Comparison of ENCODE assay signal across 1 cellular context in the genomic region with DNA sequence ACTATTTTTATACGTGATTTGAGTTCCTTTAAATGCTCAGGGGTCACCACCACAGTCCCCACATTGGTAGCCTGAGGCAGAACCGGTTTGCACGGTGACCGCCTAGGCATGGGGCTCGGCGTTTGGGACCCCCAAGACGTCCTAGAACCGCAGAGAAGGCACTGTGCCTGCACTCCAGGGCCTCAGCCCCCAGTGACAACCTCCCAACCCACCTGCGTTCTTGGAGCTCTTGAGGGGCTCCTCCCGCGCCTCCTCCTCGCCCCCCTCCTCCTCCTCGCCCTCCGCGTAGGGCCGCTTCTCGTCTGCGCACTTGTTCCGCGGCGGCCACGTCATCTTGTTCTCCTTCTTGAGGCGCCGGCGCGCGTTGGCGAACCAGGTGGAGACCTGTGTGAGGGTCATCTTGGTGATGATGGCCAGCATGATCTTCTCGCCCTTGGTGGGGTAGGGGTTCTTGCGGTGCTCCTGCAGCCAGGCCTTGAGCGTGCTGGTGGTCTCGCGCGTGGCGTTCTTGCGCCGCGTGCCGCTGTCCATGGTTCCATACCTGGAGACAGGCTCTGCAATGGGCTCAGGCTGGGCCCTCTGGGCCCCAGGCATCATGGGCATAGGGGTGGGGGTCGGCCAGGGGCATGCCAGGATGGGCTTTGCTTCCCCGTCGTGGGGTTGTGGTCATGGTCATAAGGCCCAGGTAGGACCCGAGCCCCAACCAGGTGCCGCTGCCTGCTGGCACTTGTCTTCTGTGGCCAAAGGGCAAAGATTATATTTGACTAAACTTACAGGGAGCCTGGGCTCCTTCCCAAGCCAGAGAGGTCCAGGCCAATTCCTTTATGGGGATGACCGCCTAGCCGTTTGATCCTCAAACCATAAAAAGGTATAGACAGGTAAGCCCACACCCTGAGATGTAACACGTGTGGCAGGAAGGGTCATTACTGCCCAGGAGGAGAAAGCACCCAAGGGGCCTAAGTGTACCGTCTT.
A peak's percentile ranks its signal among the peaks of the same experiment; 100 is the strongest.
TF ChIP-seq lines count a peak whose summit lies in the region.

No MANE protein-coding gene starts in this region.

TF ChIP-seq in Ishikawa, 13 proteins besides CTCF, POLR2A, EP300 and RAD21:
- TF ChIP-seq, protein P1, sequence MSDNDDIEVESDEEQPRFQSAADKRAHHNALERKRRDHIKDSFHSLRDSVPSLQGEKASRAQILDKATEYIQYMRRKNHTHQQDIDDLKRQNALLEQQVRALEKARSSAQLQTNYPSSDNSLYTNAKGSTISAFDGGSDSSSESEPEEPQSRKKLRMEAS (IDR thresholded peaks at IDR 0.05), result no peak
- TF ChIP-seq TAF1 (IDR thresholded peaks at IDR 0.05; ENCODE audit: low read depth) (no peak), TEAD4 (IDR thresholded peaks at IDR 0.05) (no peak), CREB1 (IDR thresholded peaks at IDR 0.05; ENCODE audit: low read depth) (no peak), YY1 (IDR thresholded peaks at IDR 0.05; ENCODE audit: low read depth) (no peak), TCF12 (IDR thresholded peaks at IDR 0.05; ENCODE audit: low read depth) (no peak)
- TF ChIP-seq, protein P2, sequence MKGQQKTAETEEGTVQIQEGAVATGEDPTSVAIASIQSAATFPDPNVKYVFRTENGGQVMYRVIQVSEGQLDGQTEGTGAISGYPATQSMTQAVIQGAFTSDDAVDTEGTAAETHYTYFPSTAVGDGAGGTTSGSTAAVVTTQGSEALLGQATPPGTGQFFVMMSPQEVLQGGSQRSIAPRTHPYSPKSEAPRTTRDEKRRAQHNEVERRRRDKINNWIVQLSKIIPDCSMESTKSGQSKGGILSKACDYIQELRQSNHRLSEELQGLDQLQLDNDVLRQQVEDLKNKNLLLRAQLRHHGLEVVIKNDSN (IDR thresholded peaks at IDR 0.05), result no peak
- TF ChIP-seq, protein P3, sequence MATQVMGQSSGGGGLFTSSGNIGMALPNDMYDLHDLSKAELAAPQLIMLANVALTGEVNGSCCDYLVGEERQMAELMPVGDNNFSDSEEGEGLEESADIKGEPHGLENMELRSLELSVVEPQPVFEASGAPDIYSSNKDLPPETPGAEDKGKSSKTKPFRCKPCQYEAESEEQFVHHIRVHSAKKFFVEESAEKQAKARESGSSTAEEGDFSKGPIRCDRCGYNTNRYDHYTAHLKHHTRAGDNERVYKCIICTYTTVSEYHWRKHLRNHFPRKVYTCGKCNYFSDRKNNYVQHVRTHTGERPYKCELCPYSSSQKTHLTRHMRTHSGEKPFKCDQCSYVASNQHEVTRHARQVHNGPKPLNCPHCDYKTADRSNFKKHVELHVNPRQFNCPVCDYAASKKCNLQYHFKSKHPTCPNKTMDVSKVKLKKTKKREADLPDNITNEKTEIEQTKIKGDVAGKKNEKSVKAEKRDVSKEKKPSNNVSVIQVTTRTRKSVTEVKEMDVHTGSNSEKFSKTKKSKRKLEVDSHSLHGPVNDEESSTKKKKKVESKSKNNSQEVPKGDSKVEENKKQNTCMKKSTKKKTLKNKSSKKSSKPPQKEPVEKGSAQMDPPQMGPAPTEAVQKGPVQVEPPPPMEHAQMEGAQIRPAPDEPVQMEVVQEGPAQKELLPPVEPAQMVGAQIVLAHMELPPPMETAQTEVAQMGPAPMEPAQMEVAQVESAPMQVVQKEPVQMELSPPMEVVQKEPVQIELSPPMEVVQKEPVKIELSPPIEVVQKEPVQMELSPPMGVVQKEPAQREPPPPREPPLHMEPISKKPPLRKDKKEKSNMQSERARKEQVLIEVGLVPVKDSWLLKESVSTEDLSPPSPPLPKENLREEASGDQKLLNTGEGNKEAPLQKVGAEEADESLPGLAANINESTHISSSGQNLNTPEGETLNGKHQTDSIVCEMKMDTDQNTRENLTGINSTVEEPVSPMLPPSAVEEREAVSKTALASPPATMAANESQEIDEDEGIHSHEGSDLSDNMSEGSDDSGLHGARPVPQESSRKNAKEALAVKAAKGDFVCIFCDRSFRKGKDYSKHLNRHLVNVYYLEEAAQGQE (IDR thresholded peaks at IDR 0.05; ENCODE audit: low read depth), result 0 out of 2 replicates have a peak, but pooled peaks have one; percentile 21
